In genomic region chr11:13962562-13963168, GRCh38 we compare ENCODE assay signal across 8 cellular contexts. TPM values are rescaled to one million over a fixed set of nuclear protein-coding genes. Genes with fewer than 3 reads are reported as not detected.
DNase-seq lines count a peak whose midpoint lies in the region; ATAC-seq lines count a peak whose summit lies in the region.

Gene SPON1 (plus strand): TSS chr11:13962723. CDS start chr11:13962905, 182 bp downstream.

- ATAC-seq in HG03457 (IDR thresholded peaks at IDR 0.05; ENCODE audit: unreplicated experiment) = no peak

- DNase-seq in RPMI8226 (peak; percentile 4), astrocyte of the hippocampus (ENCODE audit: low read depth, low spot score) (peak; percentile 69), SJCRH30 (no peak), germinal center (ENCODE audit: low spot score) (no peak)
- DNase-seq in stimulated activated CD4-positive, alpha-beta T cell treated with anti-CD3 and anti-CD28 coated beads, Interleukin-12 subunit alpha, Interleukin-12 subunit beta, amount 100 ng/mL, for 4 hours = peak; percentile 37

- H3K9ac ChIP-seq in BLaER1 (no peak within 1 kb of the TSS), iPS-20b (ENCODE audit: low read depth, low read length) (peak within 1 kb of the TSS; percentile 10; the same call in 1 of the 2 replicates)

- H3K27ac ChIP-seq in BLaER1 (no peak within 1 kb of the TSS), iPS-20b (ENCODE audit: low read length) (no peak within 1 kb of the TSS), SJCRH30 (no peak within 1 kb of the TSS)

- H3K27me3 ChIP-seq in BLaER1 (peaks cover 35% of the 10 kb centered on the region), iPS-20b (ENCODE audit: insufficient read depth, low read length) (peaks cover 96% of the 10 kb centered on the region), SJCRH30 (peaks cover 16% of the 10 kb centered on the region)

- H3K4me1 ChIP-seq in BLaER1 (no peaks in the 10 kb centered on the region), iPS-20b (ENCODE audit: insufficient read depth, low read length) (peaks cover 23% of the 10 kb centered on the region), SJCRH30 (no peaks in the 10 kb centered on the region)

- 0 out of 2 replicates have a peak within 1 kb of the TSS, but pooled peaks have one; percentile 25 for H3K4me3 ChIP-seq in BLaER1
- H3K4me3 ChIP-seq in iPS-20b (ENCODE audit: low read length) = peak within 1 kb of the TSS; percentile 68
- no peak within 1 kb of the TSS for H3K4me3 ChIP-seq in SJCRH30

- H3K36me3 ChIP-seq in BLaER1 (no peaks in the 10 kb centered on the region), iPS-20b (ENCODE audit: insufficient read depth, low read depth, low read length) (no peaks in the 10 kb centered on the region), SJCRH30 (no peaks in the 10 kb centered on the region)

- H4K20me1 ChIP-seq in BLaER1 = no peaks in the 10 kb centered on the region

- no peak within 1 kb of the TSS for H3K4me2 ChIP-seq in BLaER1

- H3K9me3 ChIP-seq in BLaER1 (peaks cover 27% of the 10 kb centered on the region), iPS-20b (ENCODE audit: insufficient read depth, low read depth, low read length) (no peaks in the 10 kb centered on the region), SJCRH30 (replicated peaks) (no peaks in the 10 kb centered on the region)

RNA-seq across cellular contexts. Expression of gene SPON1, which starts in this region (rescaled TPM):
- total RNA-seq in SJCRH30 (2014; rRNA removed; shearing (Covaris generic)) = not detected in 2 replicates

Comparison
In these comparisons a context has a peak if more than half of its experiments do, and no peak if none do; other contexts are left out.
1. DNase-seq: peak in RPMI8226 (single experiment), astrocyte of the hippocampus (single experiment) and stimulated activated CD4-positive, alpha-beta T cell treated with anti-CD3 and anti-CD28 coated beads, Interleukin-12 subunit alpha, Interleukin-12 subunit beta, amount 100 ng/mL, for 4 hours (single experiment); none in SJCRH30 (0 of 2) and germinal center (single experiment).